Comparison of ENCODE assay signal across 21 cellular contexts in the genomic region with DNA sequence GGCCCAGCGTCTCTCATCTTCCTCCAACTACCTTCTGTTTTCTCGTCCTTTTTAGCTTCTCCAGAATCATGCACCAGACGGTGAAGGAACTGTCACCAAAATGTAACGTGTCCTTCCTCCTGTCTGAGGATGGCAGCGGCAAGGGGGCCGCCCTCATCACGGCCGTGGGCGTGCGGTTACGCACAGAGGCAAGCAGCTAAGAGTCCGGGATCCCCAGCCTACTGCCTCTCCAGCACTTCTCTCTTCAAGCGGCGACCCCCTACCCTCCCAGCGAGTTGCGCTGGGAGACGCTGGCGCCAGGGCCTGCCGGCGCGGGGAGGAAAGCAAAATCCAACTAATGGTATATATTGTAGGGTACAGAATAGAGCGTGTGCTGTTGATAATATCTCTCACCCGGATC. TPM values are rescaled to one million over a fixed set of nuclear protein-coding genes. Genes with fewer than 3 reads are reported as not detected.
A peak's percentile ranks its signal among the peaks of the same experiment; 100 is the strongest.
DNase-seq lines count a peak whose midpoint lies in the region; ATAC-seq, FAIRE-seq and TF ChIP-seq lines count a peak whose summit lies in the region.
"Had no signal": no experiment of that assay in that cellular context is flagged by ENCODE, and none has a peak within 500 bp of the region (broad histone marks: within the 10 kb centered on the region; RNA-seq: fewer than 3 reads in every experiment).

No MANE protein-coding gene starts in this region.

- peak overlapping the region; percentile 57 for H3K27ac Mint-ChIP-seq in activated T-cell treated with anti-CD3 and anti-CD28 coated beads, Interleukin-2, amount 50 U/mL, for 24 hours
- peak overlapping the region; percentile 8 for H3K27ac Mint-ChIP-seq in neural crest cell (ENCODE audit: unreplicated experiment)
- H3K27ac Mint-ChIP-seq: CD4-positive, alpha-beta T cell; GM23338 had no signal

- CTCF ChIA-PET in GM12878 (lab: Yijun Ruan, JAX), result no interaction called here

- RAD21 ChIA-PET in GM12878 (lab: Charles Lee; ENCODE audit: unreplicated experiment), result no interaction called here

- H2AFZ ChIP-seq in GM12878 (ENCODE audit: control insufficient read depth, low read depth, low read length), result no peak overlapping the region
- H2AFZ ChIP-seq: GM23338 had no signal

- H3K9me3 Mint-ChIP-seq in activated T-cell treated with anti-CD3 and anti-CD28 coated beads, Interleukin-2, amount 50 U/mL, for 24 hours, result no peaks in the 10 kb centered on the region
- no peaks in the 10 kb centered on the region for H3K9me3 Mint-ChIP-seq in neural crest cell
- H3K9me3 Mint-ChIP-seq: CD4-positive, alpha-beta T cell; GM23338 had no signal

- H3K79me2 ChIP-seq in GM12878 (ENCODE audit: control insufficient read depth, insufficient read depth, low read length), result no peaks in the 10 kb centered on the region

- no peak for FAIRE-seq in GM12878 (lab: Jason Lieb, UNC)
- FAIRE-seq: A549, D721Med, G401.6, GM12892, GM18507, H54, HepG2 had no signal

- H3K4me3 ChIP-seq in GM12878, result no peak overlapping the region
- H3K4me3 ChIP-seq in ovary, result no peak overlapping the region
- no peak overlapping the region for H3K4me3 ChIP-seq in mucosa of descending colon
- H3K4me3 ChIP-seq: A549, GM23338 had no signal

- H3K27ac ChIP-seq in GM12878 (ENCODE audit: control insufficient read depth, insufficient read depth) (no peak overlapping the region), temporal lobe (ENCODE audit: low read depth, low read length) (peak overlapping the region; percentile 30), ovary (no peak overlapping the region)
- H3K27ac ChIP-seq: 22Rv1, A549, C4-2B had no signal

- BruUV-seq in GM12878 (replicated peaks; lab: Mats Ljungman, UMichigan), result no TSS peak

- H3K36me3 ChIP-seq in GM12878 (ENCODE audit: control insufficient read depth in 2 of 2, insufficient read depth in 2 of 2, low read length in 1 of 2) (peaks cover 6 to 13% of the 10 kb centered on the region in 2 experiments; a peak in 3 of 4 replicates), ovary (no peaks in the 10 kb centered on the region), mucosa of descending colon (ENCODE audit: low read depth) (no peaks in the 10 kb centered on the region)

- TF ChIP-seq POLR2A in GM12878 (IDR thresholded peaks at IDR 0.05; ENCODE audit: low read depth, low read length) (no peak), ovary (IDR thresholded peaks at IDR 0.05) (no peak)

- H4K20me1 ChIP-seq in GM12878 (ENCODE audit: control insufficient read depth, insufficient read depth), result no peaks in the 10 kb centered on the region

- no peaks in the 10 kb centered on the region for H3K27me3 Mint-ChIP-seq in activated T-cell treated with anti-CD3 and anti-CD28 coated beads, Interleukin-2, amount 50 U/mL, for 24 hours
- H3K27me3 Mint-ChIP-seq in neural crest cell (ENCODE audit: low read depth), result no peaks in the 10 kb centered on the region
- H3K27me3 Mint-ChIP-seq: CD4-positive, alpha-beta T cell had no signal

- POLR2A ChIA-PET in GM12878 (lab: Charles Lee), result no interaction called here

- ATAC-seq in GM12878 (no peak), mucosa of descending colon (no peak)
- ATAC-seq: A549, GM23338, HepG2 had no signal

- no peak overlapping the region for H3K9ac ChIP-seq in GM12878 (ENCODE audit: control insufficient read depth, insufficient read depth, low read length)

- TF ChIP-seq RAD21 in GM12878 (IDR thresholded peaks at IDR 0.05; ENCODE audit: insufficient read depth, low read depth, low read length), result no peak

- no peaks in the 10 kb centered on the region for H3K27me3 ChIP-seq in GM12878 (replicated peaks in 1 of 2; ENCODE audit: control insufficient read depth in 2 of 2, insufficient read depth in 2 of 2, low read length in 1 of 2)
- no peaks in the 10 kb centered on the region for H3K27me3 ChIP-seq in ovary

- H3K4me3 Mint-ChIP-seq in activated T-cell treated with anti-CD3 and anti-CD28 coated beads, Interleukin-2, amount 50 U/mL, for 24 hours, result no peak overlapping the region
- H3K4me3 Mint-ChIP-seq in neural crest cell, result no peak overlapping the region
- H3K4me3 Mint-ChIP-seq: CD4-positive, alpha-beta T cell; GM23338 had no signal

- peaks cover 4% of the 10 kb centered on the region for H3K4me1 Mint-ChIP-seq in activated T-cell treated with anti-CD3 and anti-CD28 coated beads, Interleukin-2, amount 50 U/mL, for 24 hours (ENCODE audit: low read depth)
- H3K4me1 Mint-ChIP-seq in neural crest cell, result peaks cover 11% of the 10 kb centered on the region

- in situ Hi-C loops in GM12878 (cut with MboI), result loop anchor here (5.0 to 10.0 kb wide), 2 partner anchors 169 to 406 kb away; no protein-coding TSS in a partner anchor

- intact Hi-C loops in GM12878 (cut with micrococcal nuclease; ENCODE audit: unreplicated experiment) (no loop called here), ovary (cut with DNase I) (loop anchor here in 1 of 4 donors (10.0 kb wide), 1 partner anchor 496 kb away; a partner anchor contains a TSS), mucosa of descending colon (cut with DNase I, micrococcal nuclease) (no loop called here)

- H3K4me1 ChIP-seq in GM12878 (ENCODE audit: control insufficient read depth, insufficient read depth, low read length) (no peaks in the 10 kb centered on the region), ovary (ENCODE audit: insufficient read depth) (peaks cover 13% of the 10 kb centered on the region), mucosa of descending colon (ENCODE audit: low read depth) (no peaks in the 10 kb centered on the region)
- H3K4me1 ChIP-seq: A549, Caco-2 had no signal

- DNase-seq in activated T-cell treated with anti-CD3 and anti-CD28 coated beads, Interleukin-2, amount 50 U/mL, for 24 hours, result no peak
- DNase-seq in activated T-cell treated with anti-CD3 and anti-CD28 coated beads, Interleukin-2, amount 50 U/mL, for 1 hour, result no peak
- DNase-seq in GM12878 (ENCODE audit: low read depth, low spot score) (no peak), neural crest cell (ENCODE audit: low read depth, low spot score) (no peak), ovary (no peak), mucosa of descending colon (no peak)
- DNase-seq: AML-193; Caco-2; CD4-positive, alpha-beta T cell; HCEC 1CT had no signal

- H3K36me3 Mint-ChIP-seq in activated T-cell treated with anti-CD3 and anti-CD28 coated beads, Interleukin-2, amount 50 U/mL, for 24 hours (ENCODE audit: low read depth), result peaks cover 90% of the 10 kb centered on the region
- peaks cover 8% of the 10 kb centered on the region for H3K36me3 Mint-ChIP-seq in neural crest cell (ENCODE audit: low read depth)

- H3K4me2 ChIP-seq in GM12878 (ENCODE audit: control insufficient read depth, insufficient read depth), result no peak overlapping the region
- H3K4me2 ChIP-seq: A549, GM23338 had no signal

- no peak for TF ChIP-seq EP300 in GM12878 (IDR thresholded peaks at IDR 0.05; ENCODE audit: borderline replicate concordance in 1 of 2, control insufficient read depth in 1 of 2, low read depth in 2 of 2, low read length in 2 of 2)
- TF ChIP-seq EP300 in ovary (IDR thresholded peaks at IDR 0.05), result no peak

- SMC1A ChIA-PET in GM12878 (lab: Charles Lee; ENCODE audit: uncharacterized antibody, unreplicated experiment), result no interaction called here

- no peaks in the 10 kb centered on the region for H3K9me3 ChIP-seq in GM12878 (replicated peaks; ENCODE audit: control insufficient read depth, insufficient read depth, low read length)
- no peaks in the 10 kb centered on the region for H3K9me3 ChIP-seq in ovary
- H3K9me3 ChIP-seq in mucosa of descending colon, result no peaks in the 10 kb centered on the region
- H3K9me3 ChIP-seq: A549, Caco-2 had no signal

- TF ChIP-seq CTCF in GM12878 (IDR thresholded peaks at IDR 0.05 in 2 of 3, conservative IDR thresholded peaks at IDR 0.05 in 1 of 3; ENCODE audit: control insufficient read depth in 2 of 3, extremely low read depth in 1 of 3, insufficient read depth in 1 of 3, low read depth in 3 of 3, low read length in 3 of 3) (no peak), neural crest cell (conservative IDR thresholded peaks at IDR 0.05) (no peak), ovary (IDR thresholded peaks at IDR 0.05) (no peak), mucosa of descending colon (IDR thresholded peaks at IDR 0.05) (no peak)

- WGBS in GM12878 (ENCODE audit: insufficient coverage, insufficient replicate concordance, low lambda C conversion rate, missing lambda C conversion rate), result 99% methylated on average over 23 of the region's 23 CpGs
- WGBS in ovary, 3 donors, result 95 to 97% (median 95%) methylated on average over 23 of the region's 23 CpGs

RNA-seq across cellular contexts. Expression of a gene that starts 15.8 kb away (rescaled TPM):
- total RNA-seq in GM12878 (2013; cell fraction: nucleolus; rRNA removed), result not detected in 2 replicates
- not detected in 2 replicates for total RNA-seq in GM12878 (2014; rRNA removed)
- total RNA-seq in GM12878 (2014; rRNA removed; fragmentation: Illumina TruSeq; extraction: Trizol), result not detected in 2 replicates
- not detected in 2 replicates for total RNA-seq in GM12878 (2021)
- polyA plus RNA-seq in GM12878 (2011; ENCODE audit: low read depth), result not detected
- polyA plus RNA-seq in GM12878 (2011; rRNA removed), result not detected in 2 replicates
- not detected in 2 replicates for polyA plus RNA-seq in GM12878 (2011; cell fraction: cytosol; rRNA removed)
- not detected in 2 replicates for polyA plus RNA-seq in GM12878 (2011; cell fraction: nucleus; rRNA removed)
- 0.12 TPM in 1 of 2 replicates, not detected in the other for polyA plus RNA-seq in GM12878 (2012)
- polyA plus RNA-seq in GM12878 (2014; fragmentation: Illumina TruSeq; extraction: Trizol), result not detected in 2 replicates
- polyA plus RNA-seq in GM12878 (2014; fragmentation: Nextera tagmentation; extraction: Ambion mirVana), result not detected
- not detected in 2 replicates for polyA plus RNA-seq in GM12878 (2014; rRNA removed)
- polyA plus RNA-seq in GM12878 (2016; fragmentation: Nextera tagmentation; extraction: Ambion mirVana), result under 1 TPM in 1 of 2 experiments, not detected in 1; 0.11 TPM
- polyA minus RNA-seq in GM12878 (2011; rRNA and poly(A)+ RNA removed), result not detected in 2 replicates
- not detected in 2 replicates for polyA minus RNA-seq in GM12878 (2011; cell fraction: cytosol; rRNA and poly(A)+ RNA removed)
- polyA minus RNA-seq in GM12878 (2011; cell fraction: nucleus; rRNA and poly(A)+ RNA removed), result not detected in 2 replicates
- total RNA-seq in neural crest cell, result not detected in 2 replicates
- 0.49 TPM for total RNA-seq in temporal lobe
- 1 to 10 TPM; 1.0 to 6.2 (median 2.2) TPM for total RNA-seq in ovary
- polyA plus RNA-seq in ovary, result 1 to 10 TPM; 1.4 to 2.5 TPM
- 100 to 1,000 TPM in 1 of 3 donors, 1 to 10 TPM in 2; 6.3 to 204 (median 9.5) TPM for total RNA-seq in mucosa of descending colon
- total RNA-seq: CD4-positive, alpha-beta T cell; GM23338; HepG2 had no signal
- polyA plus RNA-seq: GM23338 had no signal

RNA-seq across cellular contexts. Expression of a gene that starts 50.3 kb away (rescaled TPM):
- total RNA-seq in GM12878 (2013; cell fraction: nucleolus; rRNA removed), result 13.5 and 16.0 TPM in 2 replicates
- total RNA-seq in GM12878 (2014; rRNA removed) (1.9 and 2.2 TPM in 2 replicates), GM12878 (2014; rRNA removed; fragmentation: Illumina TruSeq; extraction: Trizol) (1.3 and 1.8 TPM in 2 replicates), GM12878 (2021) (2.3 and 3.3 TPM in 2 replicates), neural crest cell (11.5 and 12.3 TPM in 2 replicates), temporal lobe (3.7 TPM), ovary (10 to 100 TPM in 3 of 7 donors, 1 to 10 TPM in 4; 2.8 to 13.7 (median 5.6) TPM), mucosa of descending colon (100 to 1,000 TPM; 118 to 183 (median 139) TPM)
- 0.81 TPM for polyA plus RNA-seq in GM12878 (2011; ENCODE audit: low read depth)
- polyA plus RNA-seq in GM12878 (2011; rRNA removed) (6.2 and 8.5 TPM in 2 replicates), GM12878 (2014; fragmentation: Illumina TruSeq; extraction: Trizol) (1.4 and 2.7 TPM in 2 replicates), GM12878 (2014; fragmentation: Nextera tagmentation; extraction: Ambion mirVana) (not detected), GM12878 (2014; rRNA removed) (1.4 and 2.5 TPM in 2 replicates), GM12878 (2016; fragmentation: Nextera tagmentation; extraction: Ambion mirVana) (1 to 10 TPM; 2.2 to 2.8 TPM), ovary (10 to 100 TPM in 1 of 2 donors, 1 to 10 TPM in 1; 5.1 to 13.7 TPM)
- 10.5 and 14.8 TPM in 2 replicates for polyA plus RNA-seq in GM12878 (2011; cell fraction: cytosol; rRNA removed)
- 11.7 and 12.8 TPM in 2 replicates for polyA plus RNA-seq in GM12878 (2011; cell fraction: nucleus; rRNA removed)
- polyA plus RNA-seq in GM12878 (2012), result 2.3 and 2.7 TPM in 2 replicates
- 16.0 and 19.2 TPM in 2 replicates for polyA minus RNA-seq in GM12878 (2011; rRNA and poly(A)+ RNA removed)
- 2.6 and 2.9 TPM in 2 replicates for polyA minus RNA-seq in GM12878 (2011; cell fraction: cytosol; rRNA and poly(A)+ RNA removed)
- 6.2 and 9.1 TPM in 2 replicates for polyA minus RNA-seq in GM12878 (2011; cell fraction: nucleus; rRNA and poly(A)+ RNA removed)
